ENCODE assay signal across 17 cellular contexts in the genomic region with DNA sequence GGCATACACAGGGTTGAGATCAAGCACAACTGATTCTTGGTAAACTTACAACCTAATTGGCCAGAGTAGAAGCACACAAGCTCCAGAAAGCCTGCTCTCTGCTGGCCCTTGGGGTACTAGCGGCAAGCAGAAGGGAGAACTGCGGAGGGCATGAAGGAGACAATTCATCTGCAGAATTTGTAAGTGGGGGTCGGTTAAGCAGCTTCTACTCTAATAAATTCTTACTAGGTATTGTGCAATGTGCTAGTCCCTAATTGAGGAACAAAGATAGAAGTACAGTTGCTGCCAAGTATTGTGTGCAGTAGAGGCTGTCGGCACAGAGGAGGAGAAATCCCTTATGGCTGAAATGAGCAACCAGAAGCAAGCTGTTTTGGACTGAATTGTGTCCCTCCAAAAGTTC.
DNase-seq lines count a peak whose midpoint lies in the region; ATAC-seq and TF ChIP-seq lines count a peak whose summit lies in the region.
"Had no signal": no experiment of that assay in that cellular context is flagged by ENCODE, and none has a peak within 500 bp of the region (broad histone marks: within the 10 kb centered on the region; RNA-seq: fewer than 3 reads in every experiment).

No MANE protein-coding gene starts in this region.

- TF ChIP-seq CTCF in H9 (conservative IDR thresholded peaks at IDR 0.05) (peak; percentile 49; the same call in 2 of the 3 replicates), esophagus muscularis mucosa (IDR thresholded peaks at IDR 0.05) (no peak), neural progenitor cell (IDR thresholded peaks at IDR 0.05) (peak; percentile 26)

- no CpG with 5 or more reads among the region's 4 CpGs for WGBS in H9 (ENCODE audit: extremely low coverage, insufficient read length, low lambda C conversion rate)
- 78% methylated on average over 4 of the region's 4 CpGs for WGBS in esophagus muscularis mucosa

- H3K79me2 ChIP-seq in H9 (ENCODE audit: insufficient read depth, low read length) (no peaks in the 10 kb centered on the region), neural progenitor cell (ENCODE audit: low read depth) (no peaks in the 10 kb centered on the region)

- H4K20me1 ChIP-seq in H9 (ENCODE audit: control insufficient read depth, insufficient read depth, insufficient read length) (no peaks in the 10 kb centered on the region), neural progenitor cell (ENCODE audit: low read depth) (no peaks in the 10 kb centered on the region)

- no peak overlapping the region for H3K4ac ChIP-seq in H9 (ENCODE audit: low read depth, low read length)

- H3K4me1 Mint-ChIP-seq in H9, result peaks cover 0 to 2% of the 10 kb centered on the region in 2 experiments; a peak in 1 of 4 replicates
- H3K4me1 Mint-ChIP-seq in neural progenitor cell, result peaks cover 11% of the 10 kb centered on the region

- TF ChIP-seq POLR2A in esophagus muscularis mucosa (IDR thresholded peaks at IDR 0.05; ENCODE audit: low read depth), result no peak

- H4K91ac ChIP-seq in H9 (ENCODE audit: insufficient read length, low read depth, low read length), result no peak overlapping the region

- TF ChIP-seq EP300 in esophagus muscularis mucosa (IDR thresholded peaks at IDR 0.05), result no peak

- DNase-seq in H9, result peak; percentile 39
- peak; percentile 73 for DNase-seq in NOMO-1 treated with DMSO at 0.1 percent for 48 hours (lab: John Stamatoyannopoulos, UW; ENCODE audit: unreplicated experiment)
- DNase-seq in esophagus muscularis mucosa (ENCODE audit: extremely low spot score), result peak; percentile 39
- DNase-seq in neural progenitor cell (ENCODE audit: low spot score), result peak; percentile 13
- no peak for DNase-seq in activated naive CD4-positive, alpha-beta T cell treated with Interleukin-2 at 50 U/mL for 16 hours
- no peak for DNase-seq in SHP77 treated with DMSO at 0.1 percent for 48 hours (lab: John Stamatoyannopoulos, UW)
- DNase-seq: erythroblast, hippocampal formation, kidney glomerular epithelial cell, NCI-H1417, pancreas, SJCRH30, small intestine, thyroid gland had no signal

- no peaks in the 10 kb centered on the region for H3F3A ChIP-seq in neural progenitor cell (ENCODE audit: low read depth)

- H3K4me2 ChIP-seq in H9 (ENCODE audit: insufficient read depth, insufficient read length, low read length) (no peak overlapping the region), neural progenitor cell (no peak overlapping the region)

- H3K14ac ChIP-seq in H9 (ENCODE audit: insufficient read depth, low read length), result no peak overlapping the region

- H3K27me3 ChIP-seq in H9 (ENCODE audit: insufficient read depth, low read length), result no peaks in the 10 kb centered on the region
- no peaks in the 10 kb centered on the region for H3K27me3 ChIP-seq in esophagus muscularis mucosa
- no peaks in the 10 kb centered on the region for H3K27me3 ChIP-seq in neural progenitor cell
- H3K27me3 ChIP-seq: ascending aorta, pancreas, SJCRH30, thyroid gland had no signal

- no peak for ATAC-seq in GM19351 (IDR thresholded peaks at IDR 0.05; ENCODE audit: unreplicated experiment)

- no peak overlapping the region for H2AK5ac ChIP-seq in H9 (ENCODE audit: insufficient read length, low read length)

- H3K4me1 ChIP-seq in H9 (ENCODE audit: insufficient read depth, low read length), result no peaks in the 10 kb centered on the region
- no peaks in the 10 kb centered on the region for H3K4me1 ChIP-seq in esophagus muscularis mucosa
- no peaks in the 10 kb centered on the region for H3K4me1 ChIP-seq in neural progenitor cell
- H3K4me1 ChIP-seq: ascending aorta, pancreas, SJCRH30, thyroid gland had no signal

- H2AFZ ChIP-seq in H9 (ENCODE audit: low read length), result no peak overlapping the region
- no peak overlapping the region for H2AFZ ChIP-seq in neural progenitor cell (replicated peaks)

- H3K36me3 Mint-ChIP-seq in H9 (ENCODE audit: insufficient read depth in 1 of 3, low read depth in 3 of 3), result no peaks in the 10 kb centered on the region
- no peaks in the 10 kb centered on the region for H3K36me3 Mint-ChIP-seq in neural progenitor cell

- H3K27ac Mint-ChIP-seq in H9, result no peak overlapping the region
- H3K27ac Mint-ChIP-seq in neural progenitor cell, result no peak overlapping the region
- H3K27ac Mint-ChIP-seq: T-helper 2 cell treated with Interferon-gamma antibody and Interleukin-4, amounts not matched to agents 5 μg/mL and 100 μg/mL, for 36 hours had no signal

- no peak overlapping the region for H2BK12ac ChIP-seq in H9 (ENCODE audit: insufficient read length, low read depth, low read length)

- intact Hi-C loops in esophagus muscularis mucosa (cut with DNase I), result no loop called here

- no peaks in the 10 kb centered on the region for H3K36me3 ChIP-seq in esophagus muscularis mucosa
- no peaks in the 10 kb centered on the region for H3K36me3 ChIP-seq in neural progenitor cell
- H3K36me3 ChIP-seq: ascending aorta, pancreas, SJCRH30, thyroid gland had no signal

- no peak overlapping the region for H3K56ac ChIP-seq in H9 (ENCODE audit: insufficient read length, low read depth, low read length)

- no peak overlapping the region for H4K5ac ChIP-seq in H9 (ENCODE audit: insufficient read length, low read depth, low read length)

- H3K9ac ChIP-seq in H9 (ENCODE audit: extremely low read depth, insufficient read length, low read length) (no peak overlapping the region), neural progenitor cell (no peak overlapping the region)

- no peaks in the 10 kb centered on the region for H3K79me1 ChIP-seq in H9 (ENCODE audit: insufficient read depth, low read depth, low read length, poor library complexity, severe bottlenecking)

- H3K9me3 ChIP-seq in H9 (ENCODE audit: control insufficient read depth, low read depth, low read length), result no peaks in the 10 kb centered on the region
- H3K9me3 ChIP-seq in esophagus muscularis mucosa, result no peaks in the 10 kb centered on the region
- no peaks in the 10 kb centered on the region for H3K9me3 ChIP-seq in neural progenitor cell (ENCODE audit: low read depth)
- H3K9me3 ChIP-seq: ascending aorta, pancreas, SJCRH30, thyroid gland had no signal

- H2BK5ac ChIP-seq in H9 (ENCODE audit: insufficient read length, low read length), result no peak overlapping the region

- no peak overlapping the region for H3K4me3 Mint-ChIP-seq in H9
- no peak overlapping the region for H3K4me3 Mint-ChIP-seq in neural progenitor cell
- H3K4me3 Mint-ChIP-seq: T-helper 2 cell treated with Interferon-gamma antibody and Interleukin-4, amounts not matched to agents 5 μg/mL and 100 μg/mL, for 36 hours had no signal

- no peak overlapping the region for H2BK120ac ChIP-seq in H9 (ENCODE audit: low read depth, low read length, poor library complexity, severe bottlenecking)

- H3K4me3 ChIP-seq in esophagus muscularis mucosa, result no peak overlapping the region
- no peak overlapping the region for H3K4me3 ChIP-seq in neural progenitor cell
- H3K4me3 ChIP-seq: ascending aorta, pancreas, SJCRH30, thyroid gland had no signal

- no peak overlapping the region for H2BK15ac ChIP-seq in H9 (ENCODE audit: low read depth, low read length)

- H3K27me3 Mint-ChIP-seq in H9 (ENCODE audit: low read depth) (no peaks in the 10 kb centered on the region; the same call in 1 of the 2 replicates), neural progenitor cell (ENCODE audit: insufficient read depth, low read depth) (peaks cover 3% of the 10 kb centered on the region)

- H3K27ac ChIP-seq in H9 (ENCODE audit: insufficient read length, low read depth, low read length), result no peak overlapping the region
- H3K27ac ChIP-seq in esophagus muscularis mucosa (replicated peaks in 1 of 4), result no peak overlapping the region
- no peak overlapping the region for H3K27ac ChIP-seq in neural progenitor cell
- H3K27ac ChIP-seq: ascending aorta, pancreas, SJCRH30, thyroid gland had no signal

- H2BK20ac ChIP-seq in H9 (ENCODE audit: low read depth, low read length, poor library complexity, severe bottlenecking), result no peak overlapping the region

- no peak overlapping the region for H3K18ac ChIP-seq in H9 (ENCODE audit: insufficient read length, low read depth, low read length)

- H3K23ac ChIP-seq in H9 (ENCODE audit: insufficient read length, low read depth, low read length), result no peak overlapping the region

- H3T11ph ChIP-seq in H9 (ENCODE audit: low read length), result no peak overlapping the region

- H3K9me3 Mint-ChIP-seq in H9 (no peaks in the 10 kb centered on the region), neural progenitor cell (no peaks in the 10 kb centered on the region)
- H3K9me3 Mint-ChIP-seq: T-helper 2 cell treated with Interferon-gamma antibody and Interleukin-4, amounts not matched to agents 5 μg/mL and 100 μg/mL, for 36 hours had no signal

- H3K23me2 ChIP-seq in H9 (ENCODE audit: insufficient read length, low read depth, low read length, poor library complexity, severe bottlenecking), result no peaks in the 10 kb centered on the region

- no peak overlapping the region for H4K8ac ChIP-seq in H9 (replicated peaks; ENCODE audit: insufficient read length, low read depth, low read length)

Comparison
In these comparisons a context has a peak if more than half of its experiments do, and no peak if none do; other contexts are left out.
1. DNase-seq: peak in H9 (single experiment), NOMO-1 treated with DMSO at 0.1 percent for 48 hours (single experiment), esophagus muscularis mucosa (single experiment) and neural progenitor cell (single experiment); none in activated naive CD4-positive, alpha-beta T cell treated with Interleukin-2 at 50 U/mL for 16 hours (single experiment) and SHP77 treated with DMSO at 0.1 percent for 48 hours (single experiment).
2. CTCF ChIP-seq: peak in H9 (single experiment) and neural progenitor cell (single experiment); none in esophagus muscularis mucosa (0 of 3).